In genomic region chr4:128287871-128288688, GRCh38 we compare ENCODE assay signal across 1 cellular context.
TF ChIP-seq lines count a peak whose summit lies in the region.

No MANE protein-coding gene starts in this region.

TF ChIP-seq in HepG2, 621 proteins besides CTCF, POLR2A, EP300 and RAD21 (continued from another document and continues in another):
- TF ChIP-seq HOMEZ (CRISPR knock-in tag; IDR thresholded peaks at IDR 0.05; ENCODE audit: low read depth) (peak; percentile 57; the same call in 1 of the 2 replicates), MLX (CRISPR knock-in tag; IDR thresholded peaks at IDR 0.05) (peak; percentile 98), ZNF12 (CRISPR knock-in tag; IDR thresholded peaks at IDR 0.05) (peak; percentile 81), GATAD1 (CRISPR knock-in tag; IDR thresholded peaks at IDR 0.05) (peak; percentile 82), MTERF4 (CRISPR knock-in tag; IDR thresholded peaks at IDR 0.05) (peak; percentile 99), ZNF225 (CRISPR knock-in tag; IDR thresholded peaks at IDR 0.05) (peak; percentile 98), NCOA1 (CRISPR knock-in tag; IDR thresholded peaks at IDR 0.05) (no peak), MXD1 (CRISPR knock-in tag; IDR thresholded peaks at IDR 0.05) (peak; percentile 98), ZNF230 (CRISPR knock-in tag; IDR thresholded peaks at IDR 0.05) (peak; percentile 99), JUN (CRISPR knock-in tag; IDR thresholded peaks at IDR 0.05) (peak; percentile 89; the same call in 1 of the 2 replicates), THAP11 (CRISPR knock-in tag; IDR thresholded peaks at IDR 0.05) (peak; percentile 86), ZNF687 (CRISPR knock-in tag; IDR thresholded peaks at IDR 0.05) (peak; percentile 100), THAP7 (CRISPR knock-in tag; IDR thresholded peaks at IDR 0.05) (peak; percentile 97), PRDM4 (CRISPR knock-in tag; IDR thresholded peaks at IDR 0.05; ENCODE audit: borderline replicate concordance) (peak; percentile 59; the same call in 1 of the 2 replicates), TBX3 (IDR thresholded peaks at IDR 0.05; ENCODE audit: borderline replicate concordance) (no peak), ZNF326 (CRISPR knock-in tag; IDR thresholded peaks at IDR 0.05; ENCODE audit: borderline replicate concordance) (no peak), ZNF3 (CRISPR knock-in tag; IDR thresholded peaks at IDR 0.05) (peak; percentile 71), KDM5A (IDR thresholded peaks at IDR 0.05; ENCODE audit: borderline replicate concordance, low read length) (no peak), RXRB (CRISPR knock-in tag; IDR thresholded peaks at IDR 0.05; ENCODE audit: borderline replicate concordance) (peak; percentile 82), CERS6 (CRISPR knock-in tag; IDR thresholded peaks at IDR 0.05) (peak; percentile 82), ARID3A (IDR thresholded peaks at IDR 0.05; ENCODE audit: low read depth, low read length) (no peak), E2F1 (CRISPR knock-in tag; IDR thresholded peaks at IDR 0.05) (peak; percentile 93), HMG20A (CRISPR knock-in tag; IDR thresholded peaks at IDR 0.05; ENCODE audit: borderline replicate concordance) (peak; percentile 68; the same call in 1 of the 2 replicates), CSRNP2 (CRISPR knock-in tag; conservative IDR thresholded peaks at IDR 0.05; ENCODE audit: low read depth) (peak; percentile 79; the same call in 1 of the 2 replicates), SAFB2 (CRISPR knock-in tag; IDR thresholded peaks at IDR 0.05; ENCODE audit: borderline replicate concordance, low read depth) (peak; percentile 74), ZC3H13 (CRISPR knock-in tag; IDR thresholded peaks at IDR 0.05) (peak; percentile 95), ZNF24 (IDR thresholded peaks at IDR 0.05) (no peak), MBD4 (IDR thresholded peaks at IDR 0.05; ENCODE audit: borderline replicate concordance, low read length) (no peak), MZF1 (CRISPR knock-in tag; IDR thresholded peaks at IDR 0.05; ENCODE audit: borderline replicate concordance) (no peak), FOXM1 (CRISPR knock-in tag; IDR thresholded peaks at IDR 0.05) (peak; percentile 94), CSRNP1 (CRISPR knock-in tag; IDR thresholded peaks at IDR 0.05) (peak; percentile 97), HNF4G (IDR thresholded peaks at IDR 0.05; ENCODE audit: borderline replicate concordance, low read depth, low read length) (no peak), HNF4G (CRISPR knock-in tag; IDR thresholded peaks at IDR 0.05; ENCODE audit: borderline replicate concordance, low read depth) (peak; percentile 68; the same call in 1 of the 2 replicates), TRIM24 (CRISPR knock-in tag; IDR thresholded peaks at IDR 0.05) (no peak), FOXA1 (IDR thresholded peaks at IDR 0.05) (no peak), FOXA1 (CRISPR knock-in tag; IDR thresholded peaks at IDR 0.05) (peak; percentile 57; the same call in 1 of the 2 replicates), ZNF121 (CRISPR knock-in tag; IDR thresholded peaks at IDR 0.05) (peak; percentile 62), KDM3A (CRISPR knock-in tag; IDR thresholded peaks at IDR 0.05; ENCODE audit: low read depth) (peak; percentile 94), KLF15 (CRISPR knock-in tag; IDR thresholded peaks at IDR 0.05; ENCODE audit: borderline replicate concordance) (peak; percentile 98), ZBTB25 (CRISPR knock-in tag; IDR thresholded peaks at IDR 0.05) (peak; percentile 96), MLLT10 (CRISPR knock-in tag; IDR thresholded peaks at IDR 0.05) (no peak), XRCC5 (optimal IDR thresholded peaks at IDR 0.05; ENCODE audit: low read length) (peak; percentile 76)
